Comparison of ENCODE assay signal across 10 cellular contexts in the genomic region with DNA sequence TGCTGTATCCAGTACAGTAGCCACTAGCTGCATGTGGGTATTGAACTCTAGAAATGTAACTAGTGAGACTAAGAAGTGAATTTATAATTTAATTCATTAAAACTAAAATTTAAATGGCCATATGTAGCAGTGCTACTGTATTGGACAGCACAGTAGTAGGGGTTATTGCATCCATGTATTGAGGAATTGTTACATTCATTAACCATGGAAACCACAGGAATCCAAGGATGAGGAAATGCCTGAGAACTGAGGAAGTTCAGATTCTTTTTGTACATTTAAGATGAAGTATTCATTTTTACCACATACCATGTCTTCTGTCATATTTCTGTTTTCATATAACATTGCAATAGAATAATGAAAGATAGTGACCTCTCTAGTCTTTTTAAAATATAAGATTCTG. TPM values are rescaled to one million over a fixed set of nuclear protein-coding genes. Genes with fewer than 3 reads are reported as not detected.
DNase-seq lines count a peak whose midpoint lies in the region; ATAC-seq, FAIRE-seq and TF ChIP-seq lines count a peak whose summit lies in the region.
"Had no signal": no experiment of that assay in that cellular context is flagged by ENCODE, and none has a peak within 500 bp of the region (broad histone marks: within the 10 kb centered on the region; RNA-seq: fewer than 3 reads in every experiment).

No MANE protein-coding gene starts in this region.

- peak overlapping the region; percentile 14 for H3K27ac Mint-ChIP-seq in T-helper 17 cell

- H3K4me3 Mint-ChIP-seq in T-helper 17 cell = peak overlapping the region; percentile 64

- H3K27me3 Mint-ChIP-seq in T-helper 17 cell = no peaks in the 10 kb centered on the region

- DNase-seq in left ventricle myocardium inferior (no peak), left cardiac atrium (no peak), T-helper 17 cell (no peak), foreskin melanocyte (peak; percentile 86), urothelium cell line (ENCODE audit: low spot score) (peak; percentile 18), prostate gland (ENCODE audit: low spot score) (no peak)
- DNase-seq: NCI-H1694 had no signal

- no peak for FAIRE-seq in urothelium cell line (lab: Jason Lieb, UNC)
- FAIRE-seq: colon had no signal

- H3K27me3 ChIP-seq in left ventricle myocardium inferior (ENCODE audit: low read depth) = no peaks in the 10 kb centered on the region
- H3K27me3 ChIP-seq in prostate gland (replicated peaks; ENCODE audit: insufficient read depth) = no peaks in the 10 kb centered on the region

- H3K4me1 Mint-ChIP-seq in T-helper 17 cell = peaks cover 43% of the 10 kb centered on the region

- intact Hi-C loops in left ventricle myocardium inferior (cut with micrococcal nuclease) = no loop called here
- intact Hi-C loops in left cardiac atrium (cut with DNase I) = loop anchor here in 1 of 2 donors (10.0 kb wide), 1 partner anchor 93 kb away; no protein-coding TSS in a partner anchor
- intact Hi-C loops in prostate gland (cut with DNase I) = no loop called here

- H3K36me3 Mint-ChIP-seq in T-helper 17 cell (ENCODE audit: low read depth) = peaks cover 9% of the 10 kb centered on the region

- TF ChIP-seq POLR2A in prostate gland (IDR thresholded peaks at IDR 0.05) = no peak

- ATAC-seq in left cardiac atrium (no peak), T-helper 17 cell (no peak), GM18517 (IDR thresholded peaks at IDR 0.05; ENCODE audit: unreplicated experiment) (no peak), HG02973 (IDR thresholded peaks at IDR 0.05; ENCODE audit: unreplicated experiment) (no peak)

- H3K36me3 ChIP-seq in left ventricle myocardium inferior = peaks cover 25% of the 10 kb centered on the region
- H3K36me3 ChIP-seq in prostate gland = no peaks in the 10 kb centered on the region

- H3K9me3 ChIP-seq in left ventricle myocardium inferior (replicated peaks) (peaks cover 13% of the 10 kb centered on the region), T-helper 17 cell (ENCODE audit: control insufficient read depth, low read length, poor library complexity, severe bottlenecking) (no peaks in the 10 kb centered on the region), prostate gland (no peaks in the 10 kb centered on the region)

- H3K4me3 ChIP-seq in left ventricle myocardium inferior (peak overlapping the region; percentile 72), prostate gland (no peak overlapping the region)

- H3K4me1 ChIP-seq in left ventricle myocardium inferior (peaks cover 37% of the 10 kb centered on the region), prostate gland (replicated peaks) (no peaks in the 10 kb centered on the region)

- TF ChIP-seq CTCF in left ventricle myocardium inferior (IDR thresholded peaks at IDR 0.05; ENCODE audit: borderline replicate concordance) = no peak
- no peak for TF ChIP-seq CTCF in prostate gland (IDR thresholded peaks at IDR 0.05)

- no peak overlapping the region for H3K27ac ChIP-seq in left ventricle myocardium inferior (replicated peaks)
- H3K27ac ChIP-seq in prostate gland = no peak overlapping the region

RNA-seq across cellular contexts. Expression of a gene that starts 2.6 kb away (rescaled TPM):
- total RNA-seq in left ventricle myocardium inferior = 5.6 TPM
- 10 to 100 TPM; 10.1 to 10.2 TPM for total RNA-seq in left cardiac atrium
- 10 to 100 TPM; 37.7 to 42.4 TPM for total RNA-seq in T-helper 17 cell
- 10 to 100 TPM; 10.4 to 31.5 TPM for total RNA-seq in prostate gland

Comparison
In these comparisons a context has a peak if more than half of its experiments do, and no peak if none do; other contexts are left out.
1. DNase-seq: peak in foreskin melanocyte (single experiment) and urothelium cell line (single experiment); none in left ventricle myocardium inferior (single experiment), left cardiac atrium (single experiment), T-helper 17 cell (0 of 3) and prostate gland (single experiment).